ENCODE assay signal across 8 cellular contexts in the genomic region with DNA sequence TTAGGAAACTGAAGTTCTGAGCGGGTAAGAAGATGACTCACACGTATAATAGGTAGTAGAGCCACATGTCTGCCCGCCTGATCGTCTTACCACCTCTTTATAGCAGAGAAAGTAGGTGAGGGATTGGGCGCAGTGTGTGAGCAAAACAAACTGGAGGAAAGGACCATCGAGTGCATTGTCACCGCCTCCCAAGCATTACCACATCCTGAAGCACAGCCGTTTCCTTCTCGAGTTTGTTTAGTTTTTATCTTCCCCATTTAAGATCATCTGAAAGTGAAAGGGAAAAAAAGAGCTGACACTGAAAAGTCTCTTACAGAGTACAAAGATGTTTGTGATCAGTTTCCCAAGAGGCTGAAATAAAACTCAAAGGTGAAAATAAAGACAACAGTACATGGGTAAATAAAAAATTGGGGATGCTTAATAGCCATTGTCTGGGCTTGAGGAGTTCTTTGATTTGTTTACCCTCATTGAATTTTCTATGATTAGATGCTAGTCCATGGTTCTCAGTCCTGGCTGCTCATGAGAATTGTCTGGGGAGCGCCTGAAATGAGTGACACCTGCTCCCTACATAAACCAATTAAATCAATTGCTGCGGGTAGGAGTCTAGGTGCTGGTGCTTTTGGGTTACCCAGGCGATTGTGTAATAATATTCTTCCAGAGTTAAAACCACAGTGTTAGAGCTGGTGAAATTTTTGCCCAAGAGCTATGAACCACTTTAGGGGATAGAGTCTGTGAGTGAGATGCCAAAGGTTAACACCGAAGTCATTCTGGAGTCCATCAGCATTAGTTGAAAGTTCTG. TPM values are rescaled to one million over a fixed set of nuclear protein-coding genes. Genes with fewer than 3 reads are reported as not detected.
DNase-seq lines count a peak whose midpoint lies in the region; ATAC-seq and TF ChIP-seq lines count a peak whose summit lies in the region.

No MANE protein-coding gene starts in this region.

- no peaks in the 10 kb centered on the region for H3K27me3 ChIP-seq in fibroblast of lung (ENCODE audit: control insufficient read depth, insufficient read depth, low read length)
- H3K27me3 ChIP-seq in SK-N-SH (ENCODE audit: insufficient read depth), result no peaks in the 10 kb centered on the region

- no peaks in the 10 kb centered on the region for H3K9me2 ChIP-seq in SK-N-SH

- H3K79me2 ChIP-seq in fibroblast of lung (ENCODE audit: control insufficient read depth, insufficient read depth, low read length) (no peaks in the 10 kb centered on the region), SK-N-SH (ENCODE audit: insufficient read depth) (no peaks in the 10 kb centered on the region)

- peak; percentile 89 for ATAC-seq in GM18861 (IDR thresholded peaks at IDR 0.05; ENCODE audit: unreplicated experiment)
- peak; percentile 90 for ATAC-seq in HG02885 (IDR thresholded peaks at IDR 0.05; ENCODE audit: poor library complexity, unreplicated experiment)

- no peak overlapping the region for H3K4me2 ChIP-seq in fibroblast of lung (ENCODE audit: extremely low read depth, insufficient read depth, low read length)
- H3K4me2 ChIP-seq in SK-N-SH, result no peak overlapping the region

- no peaks in the 10 kb centered on the region for H3K4me1 ChIP-seq in fibroblast of lung (ENCODE audit: control insufficient read depth, extremely low read depth, insufficient read depth, low read length)
- no peaks in the 10 kb centered on the region for H3K4me1 ChIP-seq in SK-N-SH (ENCODE audit: control insufficient read depth in 1 of 2, insufficient read depth in 2 of 2, low read depth in 1 of 2, low read length in 1 of 2)

- TF ChIP-seq RAD21 in SK-N-SH (IDR thresholded peaks at IDR 0.05; ENCODE audit: low read length), result no peak

- H3F3A ChIP-seq in SK-N-SH (replicated peaks; ENCODE audit: insufficient read depth), result no peaks in the 10 kb centered on the region

- POLR2A ChIA-PET in SK-N-SH (lab: Yijun Ruan, JAX), result no interaction called here

- whole genome bisulfite sequencing in SK-N-SH (ENCODE audit: low lambda C conversion rate), result 42% methylated on average over 13 of the region's 13 CpGs

- TF ChIP-seq CTCF in fibroblast of lung (conservative IDR thresholded peaks at IDR 0.05 in 1 of 2, IDR thresholded peaks at IDR 0.05 in 1 of 2; ENCODE audit: low read depth in 1 of 2, low read length in 2 of 2) (no peak), SK-N-SH (IDR thresholded peaks at IDR 0.05) (no peak)

- no peak overlapping the region for H3K27ac ChIP-seq in fibroblast of lung (ENCODE audit: insufficient read depth, low read length)
- H3K27ac ChIP-seq in SK-N-SH (ENCODE audit: low read depth in 2 of 2, low read length in 1 of 2), result no peak overlapping the region

- no peak overlapping the region for H3K4me3 ChIP-seq in fibroblast of lung (replicated peaks in 1 of 4; ENCODE audit: control extremely low read depth in 1 of 4, insufficient read depth in 1 of 4, low read depth in 3 of 4, low read length in 4 of 4)
- H3K4me3 ChIP-seq in SK-N-SH (ENCODE audit: low read depth in 2 of 2, low read length in 1 of 2), result no peak overlapping the region

- H3K9ac ChIP-seq in fibroblast of lung (ENCODE audit: insufficient read depth, low read length), result no peak overlapping the region
- no peak overlapping the region for H3K9ac ChIP-seq in SK-N-SH

- H3K9me3 ChIP-seq in fibroblast of lung (ENCODE audit: control insufficient read depth, insufficient read depth, low read depth, low read length) (no peaks in the 10 kb centered on the region), SK-N-SH (no peaks in the 10 kb centered on the region)

- H4K20me1 ChIP-seq in fibroblast of lung (ENCODE audit: control insufficient read depth, extremely low read depth, insufficient read depth, low read length) (no peaks in the 10 kb centered on the region), SK-N-SH (ENCODE audit: insufficient read depth) (no peaks in the 10 kb centered on the region)

- DNase-seq in NCI-H2029 treated with DMSO at 0.1 percent for 48 hours (lab: John Stamatoyannopoulos, UW) (peak; percentile 77), fibroblast of lung (ENCODE audit: low read depth in 2 of 2) (peak in 1 of 2 donors; percentile 13), SK-N-SH (no peak), NCI-H187 treated with DMSO at 0.1 percent for 48 hours (lab: John Stamatoyannopoulos, UW) (no peak)
- peak; percentile 53 to 65 for DNase-seq in activated CD4-positive, alpha-beta T cell treated with anti-CD3 and anti-CD28 coated beads, Interleukin-2, amount 50 U/mL, for 4 hours
- DNase-seq in stimulated activated CD8-positive, alpha-beta memory T cell treated with anti-CD3 and anti-CD28 coated beads, Interleukin-12 subunit alpha, Interleukin-12 subunit beta, amount 100 ng/mL, for 4 hours (ENCODE audit: low read depth), result peak; percentile 42

- CTCF ChIA-PET in SK-N-SH (lab: Yijun Ruan, JAX), result no interaction called here

- H3K36me3 ChIP-seq in fibroblast of lung (ENCODE audit: control insufficient read depth, insufficient read depth, low read length), result no peaks in the 10 kb centered on the region
- H3K36me3 ChIP-seq in SK-N-SH (replicated peaks in 1 of 2; ENCODE audit: control insufficient read depth in 1 of 2, insufficient read depth in 2 of 2, low read length in 1 of 2), result no peaks in the 10 kb centered on the region

- H2AFZ ChIP-seq in fibroblast of lung (ENCODE audit: low read length) (peak overlapping the region; percentile 19), SK-N-SH (ENCODE audit: low read depth) (no peak overlapping the region)

- TF ChIP-seq EP300 in SK-N-SH (IDR thresholded peaks at IDR 0.05; ENCODE audit: borderline replicate concordance in 1 of 2, low read depth in 1 of 2, low read length in 1 of 2), result no peak

TF ChIP-seq in SK-N-SH, 30 proteins besides CTCF, POLR2A, EP300 and RAD21:
- TF ChIP-seq GABPA (IDR thresholded peaks at IDR 0.05; ENCODE audit: low read depth), result no peak
- TF ChIP-seq, protein P1, sequence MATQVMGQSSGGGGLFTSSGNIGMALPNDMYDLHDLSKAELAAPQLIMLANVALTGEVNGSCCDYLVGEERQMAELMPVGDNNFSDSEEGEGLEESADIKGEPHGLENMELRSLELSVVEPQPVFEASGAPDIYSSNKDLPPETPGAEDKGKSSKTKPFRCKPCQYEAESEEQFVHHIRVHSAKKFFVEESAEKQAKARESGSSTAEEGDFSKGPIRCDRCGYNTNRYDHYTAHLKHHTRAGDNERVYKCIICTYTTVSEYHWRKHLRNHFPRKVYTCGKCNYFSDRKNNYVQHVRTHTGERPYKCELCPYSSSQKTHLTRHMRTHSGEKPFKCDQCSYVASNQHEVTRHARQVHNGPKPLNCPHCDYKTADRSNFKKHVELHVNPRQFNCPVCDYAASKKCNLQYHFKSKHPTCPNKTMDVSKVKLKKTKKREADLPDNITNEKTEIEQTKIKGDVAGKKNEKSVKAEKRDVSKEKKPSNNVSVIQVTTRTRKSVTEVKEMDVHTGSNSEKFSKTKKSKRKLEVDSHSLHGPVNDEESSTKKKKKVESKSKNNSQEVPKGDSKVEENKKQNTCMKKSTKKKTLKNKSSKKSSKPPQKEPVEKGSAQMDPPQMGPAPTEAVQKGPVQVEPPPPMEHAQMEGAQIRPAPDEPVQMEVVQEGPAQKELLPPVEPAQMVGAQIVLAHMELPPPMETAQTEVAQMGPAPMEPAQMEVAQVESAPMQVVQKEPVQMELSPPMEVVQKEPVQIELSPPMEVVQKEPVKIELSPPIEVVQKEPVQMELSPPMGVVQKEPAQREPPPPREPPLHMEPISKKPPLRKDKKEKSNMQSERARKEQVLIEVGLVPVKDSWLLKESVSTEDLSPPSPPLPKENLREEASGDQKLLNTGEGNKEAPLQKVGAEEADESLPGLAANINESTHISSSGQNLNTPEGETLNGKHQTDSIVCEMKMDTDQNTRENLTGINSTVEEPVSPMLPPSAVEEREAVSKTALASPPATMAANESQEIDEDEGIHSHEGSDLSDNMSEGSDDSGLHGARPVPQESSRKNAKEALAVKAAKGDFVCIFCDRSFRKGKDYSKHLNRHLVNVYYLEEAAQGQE (IDR thresholded peaks at IDR 0.05; ENCODE audit: low read depth, low read length), result no peak
- no peak for TF ChIP-seq RFX5 (IDR thresholded peaks at IDR 0.05; ENCODE audit: low read length)
- TF ChIP-seq FOXJ3 (CRISPR knock-in tag; IDR thresholded peaks at IDR 0.05), result no peak
- no peak for TF ChIP-seq RCOR1 (IDR thresholded peaks at IDR 0.05; ENCODE audit: low read length)
- TF ChIP-seq NFIC (IDR thresholded peaks at IDR 0.05; ENCODE audit: borderline replicate concordance), result no peak
- no peak for TF ChIP-seq POLR2AphosphoS5 (IDR thresholded peaks at IDR 0.05; ENCODE audit: low read depth, low read length)
- TF ChIP-seq ELF1 (IDR thresholded peaks at IDR 0.05), result no peak
- TF ChIP-seq SIN3A (IDR thresholded peaks at IDR 0.05; ENCODE audit: borderline replicate concordance, low read depth, low read length), result no peak
- TF ChIP-seq, protein P2, sequence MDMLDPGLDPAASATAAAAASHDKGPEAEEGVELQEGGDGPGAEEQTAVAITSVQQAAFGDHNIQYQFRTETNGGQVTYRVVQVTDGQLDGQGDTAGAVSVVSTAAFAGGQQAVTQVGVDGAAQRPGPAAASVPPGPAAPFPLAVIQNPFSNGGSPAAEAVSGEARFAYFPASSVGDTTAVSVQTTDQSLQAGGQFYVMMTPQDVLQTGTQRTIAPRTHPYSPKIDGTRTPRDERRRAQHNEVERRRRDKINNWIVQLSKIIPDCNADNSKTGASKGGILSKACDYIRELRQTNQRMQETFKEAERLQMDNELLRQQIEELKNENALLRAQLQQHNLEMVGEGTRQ (IDR thresholded peaks at IDR 0.05; ENCODE audit: borderline replicate concordance, low read depth, low read length), result no peak
- TF ChIP-seq MXI1 (IDR thresholded peaks at IDR 0.05; ENCODE audit: low read depth, low read length), result no peak
- TF ChIP-seq EZH2phosphoT487 (IDR thresholded peaks at IDR 0.05; ENCODE audit: borderline replicate concordance, low read depth), result no peak
- no peak for TF ChIP-seq TEAD4 (IDR thresholded peaks at IDR 0.05; ENCODE audit: borderline replicate concordance, insufficient read depth)
- TF ChIP-seq FOSL2 (IDR thresholded peaks at IDR 0.05; ENCODE audit: borderline replicate concordance, low read depth), result no peak
- TF ChIP-seq SMC3 (IDR thresholded peaks at IDR 0.05; ENCODE audit: low read depth, low read length), result no peak

RNA-seq across cellular contexts. Expression of gene PDK3, which starts 15.0 kb away (rescaled TPM):
- total RNA-seq in fibroblast of lung, result 2.8 and 5.1 TPM in 2 replicates
- polyA plus RNA-seq in fibroblast of lung (3.7 and 4.2 TPM in 2 replicates), SK-N-SH (2012; rRNA removed) (2.5 and 3.1 TPM in 2 replicates)
- polyA plus RNA-seq in fibroblast of lung (2012), result 2.3 and 2.4 TPM in 2 replicates
- polyA minus RNA-seq in fibroblast of lung (ENCODE audit: low replicate concordance), result 2.8 and 2.9 TPM in 2 replicates
- 3.1 and 3.2 TPM in 2 replicates for polyA plus RNA-seq in SK-N-SH (2012; cell fraction: cytosol; rRNA removed)
- polyA plus RNA-seq in SK-N-SH (2012; cell fraction: nucleus; rRNA removed), result 0.85 and 1.6 TPM in 2 replicates

Comparison
In these comparisons a context has a peak if more than half of its experiments do, and no peak if none do; other contexts are left out.
1. DNase-seq: peak in NCI-H2029 treated with DMSO at 0.1 percent for 48 hours (single experiment), activated CD4-positive, alpha-beta T cell treated with anti-CD3 and anti-CD28 coated beads, Interleukin-2, amount 50 U/mL, for 4 hours (2 of 2) and stimulated activated CD8-positive, alpha-beta memory T cell treated with anti-CD3 and anti-CD28 coated beads, Interleukin-12 subunit alpha, Interleukin-12 subunit beta, amount 100 ng/mL, for 4 hours (single experiment); none in SK-N-SH (single experiment) and NCI-H187 treated with DMSO at 0.1 percent for 48 hours (single experiment).